In the genomic region with DNA sequence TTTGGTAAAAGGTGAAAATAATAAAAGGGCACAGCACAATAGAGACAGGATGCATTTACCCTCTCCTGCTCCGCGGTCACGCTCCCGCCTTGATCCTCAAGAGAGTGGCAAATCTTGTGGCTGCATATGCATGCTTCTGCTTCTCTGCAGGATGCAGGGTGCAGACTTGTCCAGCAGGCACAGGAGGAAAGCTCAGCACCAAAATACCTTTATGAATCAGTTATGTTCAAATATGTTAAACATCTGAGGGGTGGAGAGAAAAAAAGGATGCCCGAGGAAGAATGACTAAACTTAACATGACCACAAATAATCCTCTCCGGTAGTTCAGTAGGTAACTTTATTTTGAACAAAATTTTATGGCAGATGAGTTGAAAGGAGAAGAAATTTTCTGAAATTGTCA, we compare ENCODE assay signal across 23 cellular contexts.
DNase-seq lines count a peak whose midpoint lies in the region; ATAC-seq, FAIRE-seq and TF ChIP-seq lines count a peak whose summit lies in the region.
"Had no signal": no experiment of that assay in that cellular context is flagged by ENCODE, and none has a peak within 500 bp of the region (broad histone marks: within the 10 kb centered on the region; RNA-seq: fewer than 3 reads in every experiment).

No MANE protein-coding gene starts in this region.

- no peak overlapping the region for H3K4me3 ChIP-seq in astrocyte of the spinal cord (ENCODE audit: low read depth, low read length)
- H3K4me3 ChIP-seq in neural progenitor cell = no peak overlapping the region
- no peak overlapping the region for H3K4me3 ChIP-seq in sigmoid colon
- H3K4me3 ChIP-seq: lung, ovary had no signal

- peaks cover 28% of the 10 kb centered on the region for H3K36me3 Mint-ChIP-seq in neural progenitor cell

- peak; percentile 27 for DNase-seq in EH (ENCODE audit: low read depth)
- DNase-seq in HTR-8/SVneo (ENCODE audit: insufficient read length, low spot score) = peak; percentile 12
- DNase-seq in astrocyte of the spinal cord (ENCODE audit: low read depth, low spot score) = peak; percentile 34
- no peak for DNase-seq in neural progenitor cell (ENCODE audit: low spot score)
- no peak for DNase-seq in NCI-H1092 treated with DMSO at 0.1 percent for 48 hours (lab: John Stamatoyannopoulos, UW)
- DNase-seq in sigmoid colon = no peak
- DNase-seq in RKO (ENCODE audit: low spot score) = no peak
- DNase-seq: activated B cell treated with CpG ODN at 0.5 μM for 24 hours; AML-193; caudate nucleus; COR-L47; head of caudate nucleus; NCI-H2029 treated with DMSO at 0.1 percent for 48 hours; NCI-H524; ovary; stimulated activated naive CD8-positive, alpha-beta T cell treated with anti-CD3 and anti-CD28 coated beads, Interleukin-15, amount 100 ng/mL, for 72 hours; T-helper 2 cell had no signal

- no peaks in the 10 kb centered on the region for H3K27me3 ChIP-seq in neural progenitor cell
- no peaks in the 10 kb centered on the region for H3K27me3 ChIP-seq in sigmoid colon
- H3K27me3 ChIP-seq: ovary had no signal

- H3K27ac Mint-ChIP-seq in neural progenitor cell = peak overlapping the region; percentile 91
- H3K27ac Mint-ChIP-seq: activated B cell treated with CpG ODN at 0.5 μM for 24 hours; activated naive CD8-positive, alpha-beta T cell; activated T-helper 1 cell treated with anti-CD3 and anti-CD28 coated beads, Interleukin-12 subunit alpha, Interleukin-12 subunit beta, Interleukin-2, Interleukin-4 antibody, amounts not matched to agents 30 ng/mL and 10 ng/mL and 1 ng/mL, durations not matched to agents 14 hours and 24 hours and 36 hours; IgD-negative memory B cell; stimulated activated naive CD8-positive, alpha-beta T cell treated with anti-CD3 and anti-CD28 coated beads, Interleukin-15, amount 100 ng/mL, for 72 hours had no signal

- H3K79me2 ChIP-seq in neural progenitor cell (ENCODE audit: low read depth) = no peaks in the 10 kb centered on the region

- no peak overlapping the region for H3K4me2 ChIP-seq in neural progenitor cell

- in situ Hi-C loops in astrocyte of the spinal cord (cut with HindIII; ENCODE audit: low sequenced_read_pairs) = no loop called here

- TF ChIP-seq EP300 in sigmoid colon (IDR thresholded peaks at IDR 0.05) = no peak

- H4K20me1 ChIP-seq in neural progenitor cell (ENCODE audit: low read depth) = no peaks in the 10 kb centered on the region

- TF ChIP-seq POLR2A in sigmoid colon (IDR thresholded peaks at IDR 0.05) = no peak

- no peak for FAIRE-seq in HTR-8/SVneo (lab: Jason Lieb, UNC)
- FAIRE-seq: G401.6 had no signal

- H3K27ac ChIP-seq in neural progenitor cell = no peak overlapping the region
- no peak overlapping the region for H3K27ac ChIP-seq in sigmoid colon
- H3K27ac ChIP-seq: ovary had no signal

- H3K4me3 Mint-ChIP-seq in neural progenitor cell = no peak overlapping the region
- H3K4me3 Mint-ChIP-seq: activated B cell treated with CpG ODN at 0.5 μM for 24 hours; activated naive CD8-positive, alpha-beta T cell; activated T-helper 1 cell treated with anti-CD3 and anti-CD28 coated beads, Interleukin-12 subunit alpha, Interleukin-12 subunit beta, Interleukin-2, Interleukin-4 antibody, amounts not matched to agents 30 ng/mL and 10 ng/mL and 1 ng/mL, durations not matched to agents 14 hours and 24 hours and 36 hours; IgD-negative memory B cell; stimulated activated naive CD8-positive, alpha-beta T cell treated with anti-CD3 and anti-CD28 coated beads, Interleukin-15, amount 100 ng/mL, for 72 hours had no signal

- H3K36me3 ChIP-seq in neural progenitor cell = no peaks in the 10 kb centered on the region
- peaks cover 0 to 23% (median 3%) of the 10 kb centered on the region in 4 donors for H3K36me3 ChIP-seq in sigmoid colon
- H3K36me3 ChIP-seq: ovary had no signal

- H2AFZ ChIP-seq in neural progenitor cell (replicated peaks) = no peak overlapping the region

- H3K9me3 Mint-ChIP-seq in neural progenitor cell = peaks cover 2% of the 10 kb centered on the region
- H3K9me3 Mint-ChIP-seq: activated B cell treated with CpG ODN at 0.5 μM for 24 hours; activated T-helper 1 cell treated with anti-CD3 and anti-CD28 coated beads, Interleukin-12 subunit alpha, Interleukin-12 subunit beta, Interleukin-2, Interleukin-4 antibody, amounts not matched to agents 30 ng/mL and 10 ng/mL and 1 ng/mL, durations not matched to agents 14 hours and 24 hours and 36 hours; IgD-negative memory B cell had no signal

- H3K9me3 ChIP-seq in neural progenitor cell (ENCODE audit: low read depth) = no peaks in the 10 kb centered on the region
- no peaks in the 10 kb centered on the region for H3K9me3 ChIP-seq in sigmoid colon
- H3K9me3 ChIP-seq: ovary had no signal

- WGBS in sigmoid colon, 2 donors = 94 to 97% methylated on average over 6 of the region's 6 CpGs

- no peak for ATAC-seq in HG03442 (IDR thresholded peaks at IDR 0.05; ENCODE audit: unreplicated experiment)
- ATAC-seq: stimulated activated naive CD8-positive, alpha-beta T cell treated with anti-CD3 and anti-CD28 coated beads, Interleukin-15, amount 100 ng/mL, for 72 hours had no signal

- H3K4me1 ChIP-seq in neural progenitor cell (peaks cover 28% of the 10 kb centered on the region), sigmoid colon (no peaks in the 10 kb centered on the region)

- TF ChIP-seq CTCF in astrocyte of the spinal cord (IDR thresholded peaks at IDR 0.05; ENCODE audit: low read depth, low read length) (no peak), neural progenitor cell (IDR thresholded peaks at IDR 0.05) (no peak), sigmoid colon (IDR thresholded peaks at IDR 0.05) (no peak)

- H3K27me3 Mint-ChIP-seq in neural progenitor cell (ENCODE audit: insufficient read depth, low read depth) = peaks cover 5% of the 10 kb centered on the region
- H3K27me3 Mint-ChIP-seq: activated B cell treated with CpG ODN at 0.5 μM for 24 hours; activated naive CD8-positive, alpha-beta T cell; IgD-negative memory B cell; stimulated activated naive CD8-positive, alpha-beta T cell treated with anti-CD3 and anti-CD28 coated beads, Interleukin-15, amount 100 ng/mL, for 72 hours had no signal

- intact Hi-C loops in sigmoid colon (cut with DNase I) = no loop called here

- peaks cover 15% of the 10 kb centered on the region for H3K4me1 Mint-ChIP-seq in neural progenitor cell
- H3K4me1 Mint-ChIP-seq: activated B cell treated with CpG ODN at 0.5 μM for 24 hours, IgD-negative memory B cell had no signal

- peaks cover 17% of the 10 kb centered on the region for H3F3A ChIP-seq in neural progenitor cell (ENCODE audit: low read depth)

- no peak overlapping the region for H3K9ac ChIP-seq in neural progenitor cell

Comparison
In these comparisons a context has a peak if more than half of its experiments do, and no peak if none do; other contexts are left out.
1. DNase-seq: peak in EH (single experiment), HTR-8/SVneo (single experiment) and astrocyte of the spinal cord (single experiment); none in neural progenitor cell (single experiment), NCI-H1092 treated with DMSO at 0.1 percent for 48 hours (single experiment), sigmoid colon (single experiment) and RKO (single experiment).